Comparison of ENCODE assay signal across 8 cellular contexts in the genomic region with DNA sequence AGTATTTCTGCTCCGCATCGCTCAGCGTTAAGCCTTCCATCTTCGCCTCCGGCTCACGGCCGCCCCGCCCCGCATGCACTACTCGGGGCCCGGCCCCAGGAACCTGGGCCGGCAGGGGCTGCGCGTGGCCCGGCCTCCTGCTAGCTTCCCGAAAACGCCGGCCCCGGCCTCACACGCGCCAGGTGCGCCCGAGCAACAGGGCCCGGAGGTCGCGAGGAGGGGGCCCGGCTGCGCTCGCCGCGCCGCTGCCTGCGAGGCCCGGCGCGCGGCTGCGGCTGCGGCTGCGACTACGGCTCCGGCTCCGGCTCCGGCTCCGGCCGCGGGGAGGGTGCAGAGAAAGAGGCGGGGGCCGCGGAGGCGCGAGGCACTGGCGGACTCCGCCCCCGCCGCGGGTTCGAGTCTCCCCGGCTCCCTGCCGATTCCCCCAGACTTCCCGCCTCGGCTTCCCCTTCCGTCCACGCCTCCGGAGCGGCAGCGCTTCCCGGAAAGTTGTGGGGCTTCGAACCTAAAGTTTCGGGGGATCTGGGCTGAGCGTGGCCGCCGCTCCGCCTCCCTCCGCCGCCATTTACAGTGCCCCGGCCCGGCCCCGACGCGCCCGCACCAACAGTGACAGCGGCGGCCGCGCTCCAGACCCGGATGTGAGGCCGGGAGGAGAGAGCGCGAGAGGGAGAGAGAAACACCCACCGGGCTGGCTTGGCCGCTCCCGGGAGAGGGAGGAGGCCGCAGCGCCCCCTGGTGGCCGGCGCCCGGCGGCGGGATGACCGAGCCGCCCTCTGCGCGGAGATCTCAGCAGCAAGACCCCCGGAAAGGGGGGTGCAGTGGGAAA. TPM values are rescaled to one million over a fixed set of nuclear protein-coding genes. Genes with fewer than 3 reads are reported as not detected.
DNase-seq lines count a peak whose midpoint lies in the region; ATAC-seq, FAIRE-seq and TF ChIP-seq lines count a peak whose summit lies in the region.

Gene REPS1 (minus strand): TSS at position 611 of the 826 bp plus-strand sequence. CDS start 571 bp downstream, at position 40.

- peak; percentile 73 for DNase-seq in D721Med (ENCODE audit: insufficient read length, low spot score)
- DNase-seq in activated T-cell treated with anti-CD3 and anti-CD28 coated beads for 24 hours (ENCODE audit: low read depth): peak; percentile 89
- peak; percentile 90 for DNase-seq in epithelial cell of esophagus (ENCODE audit: low read depth)
- DNase-seq in mucosa of descending colon: peak; percentile 93 to 94 (median 94)
- peak; percentile 90 for DNase-seq in stimulated activated CD8-positive, alpha-beta memory T cell treated with anti-CD3 and anti-CD28 coated beads, Interleukin-4, amount 100 ng/mL, for 24 hours (ENCODE audit: low read depth)

- peak within 1 kb of the TSS; percentile 96 for H2AFZ ChIP-seq in OCI-LY3 (ENCODE audit: low read depth, low read length)

- peaks cover 28% of the 10 kb centered on the region for H4K20me1 ChIP-seq in OCI-LY3 (ENCODE audit: insufficient read depth, low read length)

- H3K27me3 ChIP-seq in HUES6 (ENCODE audit: control insufficient read depth, insufficient read depth, low read length) (no peaks in the 10 kb centered on the region), OCI-LY3 (ENCODE audit: low read depth, low read length) (no peaks in the 10 kb centered on the region)

- H3K4me1 ChIP-seq in HUES6 (ENCODE audit: control insufficient read depth, insufficient read depth, low read length): peaks cover 27% of the 10 kb centered on the region
- peaks cover 20% of the 10 kb centered on the region for H3K4me1 ChIP-seq in OCI-LY3 (ENCODE audit: low read length)
- H3K4me1 ChIP-seq in mucosa of descending colon (ENCODE audit: low read depth): peaks cover 15% of the 10 kb centered on the region

- peak; percentile 66 for TF ChIP-seq CTCF in D721Med (IDR thresholded peaks at IDR 0.05; ENCODE audit: insufficient read depth, missing control alignments)
- peak; percentile 73 for TF ChIP-seq CTCF in OCI-LY3 (IDR thresholded peaks at IDR 0.05; ENCODE audit: low read depth, low read length)
- peak; percentile 44 for TF ChIP-seq CTCF in epithelial cell of esophagus (IDR thresholded peaks at IDR 0.05; ENCODE audit: insufficient read depth, low read depth, low read length, missing control alignments)
- peak; percentile 94 for TF ChIP-seq CTCF in mucosa of descending colon (IDR thresholded peaks at IDR 0.05)

- peaks cover 52% of the 10 kb centered on the region for H3K79me2 ChIP-seq in OCI-LY3 (ENCODE audit: low read length)

- peak within 1 kb of the TSS; percentile 93 for H3K4me2 ChIP-seq in OCI-LY3 (ENCODE audit: low read length)

- intact Hi-C loops in mucosa of descending colon (cut with DNase I, micrococcal nuclease): no loop called here

- no peak for FAIRE-seq in D721Med (lab: Jason Lieb, UNC)

- peak within 1 kb of the TSS; percentile 93 for H3K27ac ChIP-seq in HUES6 (ENCODE audit: low read depth, low read length)
- H3K27ac ChIP-seq in OCI-LY3 (ENCODE audit: low read length): peak within 1 kb of the TSS; percentile 50

- ATAC-seq in GM21390 (IDR thresholded peaks at IDR 0.05; ENCODE audit: unreplicated experiment) (peak; percentile 89), mucosa of descending colon (peak; percentile 98)

- peak within 1 kb of the TSS; percentile 99 for H3K4me3 ChIP-seq in HUES6 (ENCODE audit: low read depth, low read length)
- peak within 1 kb of the TSS; percentile 100 for H3K4me3 ChIP-seq in OCI-LY3 (ENCODE audit: low read length)
- H3K4me3 ChIP-seq in epithelial cell of esophagus (ENCODE audit: low read length): peak within 1 kb of the TSS; percentile 62
- peak within 1 kb of the TSS; percentile 91 for H3K4me3 ChIP-seq in mucosa of descending colon

- peaks cover under 1% of the 10 kb centered on the region; the same call in 1 of the 2 replicates for H3K9me3 ChIP-seq in HUES6 (ENCODE audit: control insufficient read depth, insufficient read depth, low read depth, low read length)
- H3K9me3 ChIP-seq in OCI-LY3 (ENCODE audit: insufficient read depth, low read length): no peaks in the 10 kb centered on the region
- no peaks in the 10 kb centered on the region for H3K9me3 ChIP-seq in mucosa of descending colon

- H3K9ac ChIP-seq in HUES6 (ENCODE audit: low read length) (peak within 1 kb of the TSS; percentile 98), OCI-LY3 (ENCODE audit: low read length) (peak within 1 kb of the TSS; percentile 92)

- H3K36me3 ChIP-seq in HUES6 (ENCODE audit: control insufficient read depth, insufficient read depth, low read length) (no peaks in the 10 kb centered on the region), OCI-LY3 (replicated peaks; ENCODE audit: low read depth, low read length) (no peaks in the 10 kb centered on the region), mucosa of descending colon (ENCODE audit: low read depth) (no peaks in the 10 kb centered on the region)

RNA-seq across cellular contexts. Expression of gene REPS1, which starts in this region (rescaled TPM):
- 10 to 100 TPM; 31.4 to 42.4 (median 33.6) TPM for total RNA-seq in mucosa of descending colon

Comparison
In these comparisons a context has a peak if more than half of its experiments do, and no peak if none do; other contexts are left out.
1. Peak in every context shown above with its lines: DNase-seq, ATAC-seq, H3K4me3 ChIP-seq and H3K27ac ChIP-seq.
2. CTCF ChIP-seq: peak in every context shown above with its lines; median percentile 94 in mucosa of descending colon; 73 in OCI-LY3; 66 in D721Med; 44 in epithelial cell of esophagus.